Comparison of ENCODE assay signal across 27 cellular contexts in the genomic region with DNA sequence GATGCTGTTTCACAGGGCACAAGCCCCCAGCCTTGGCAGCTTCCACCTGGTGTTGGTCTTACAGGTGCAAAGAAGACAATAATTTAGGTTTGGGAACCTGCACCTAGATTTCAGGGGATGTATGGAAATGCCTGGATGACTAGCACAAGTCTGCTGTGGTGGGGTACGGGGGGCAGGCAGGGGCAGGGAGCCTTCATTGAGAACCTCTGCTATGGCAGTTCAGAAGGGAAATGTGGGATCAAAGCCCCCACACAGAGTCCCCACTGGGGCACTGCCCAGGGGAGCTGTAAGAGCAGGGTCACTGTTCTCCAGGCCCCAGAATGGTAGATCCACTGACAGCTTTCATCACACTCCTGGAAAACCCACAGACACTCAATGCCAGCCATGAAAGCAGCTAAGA.
"Had no signal": no experiment of that assay in that cellular context is flagged by ENCODE, and none has a peak within 500 bp of the region (broad histone marks: within the 10 kb centered on the region; RNA-seq: fewer than 3 reads in every experiment).

No MANE protein-coding gene starts in this region.

- H3K4me3 ChIP-seq: stomach, suprapubic skin, testis, thoracic aorta, thyroid gland, tibial artery, tibial nerve, transverse colon, upper lobe of left lung, upper lobe of right lung, uterus, vagina had no signal

- H3K36me3 ChIP-seq: stomach, suprapubic skin, thoracic aorta, thyroid gland, tibial artery, tibial nerve, transverse colon, upper lobe of left lung, upper lobe of right lung, uterus, vagina had no signal

- DNase-seq: stimulated activated CD4-positive, alpha-beta T cell treated with anti-CD3 and anti-CD28 coated beads, Interleukin-2, amount 100 ng/mL, for 48 hours; stimulated activated CD4-positive, alpha-beta T cell treated with anti-CD3 and anti-CD28 coated beads, Interleukin-4, amount 100 ng/mL, for 1 hour; stimulated activated CD4-positive, alpha-beta T cell treated with anti-CD3 and anti-CD28 coated beads, Interleukin-4, amount 100 ng/mL, for 24 hours; stimulated activated CD4-positive, alpha-beta T cell treated with anti-CD3 and anti-CD28 coated beads, Interleukin-4, amount 100 ng/mL, for 4 hours; stimulated activated CD8-positive, alpha-beta memory T cell treated with anti-CD3 and anti-CD28 coated beads, Interleukin-4, amount 100 ng/mL, for 48 hours; stimulated activated naive B cell treated with anti-CD40 and anti-IgM and Interleukin-4, amounts not matched to agents 10 μg/mL and 1 μg/mL and 100 μg/mL, for 72 hours; stimulated activated naive CD4-positive, alpha-beta T cell; stimulated activated naive CD4-positive, alpha-beta T cell treated with Interleukin-2 at 50 U/mL for 16 hours; stimulated activated naive CD8-positive, alpha-beta T cell treated with anti-CD3 and anti-CD28 coated beads, Interleukin-15, amount 100 ng/mL, for 72 hours; stimulated activated naive CD8-positive, alpha-beta T cell treated with anti-CD3 and anti-CD28 coated beads, Interleukin-15, Interleukin-2, amounts not matched to agents 100 U/mL and 50 U/mL, for 24 hours; stomach; substantia nigra; testis; thyroid gland; tibial artery; transverse colon; trophoblast cell; upper lobe of left lung; upper lobe of right lung; uterus had no signal

- FAIRE-seq: urothelium cell line had no signal

- H3K27ac ChIP-seq: stomach, suprapubic skin, testis, thoracic aorta, thyroid gland, tibial artery, tibial nerve, transverse colon, upper lobe of left lung, upper lobe of right lung, uterus, vagina had no signal

- H3K27me3 ChIP-seq: stomach, suprapubic skin, testis, thyroid gland, tibial artery, tibial nerve, transverse colon, upper lobe of left lung, upper lobe of right lung, uterus, vagina had no signal

- H3K9me3 ChIP-seq: suprapubic skin, testis, thoracic aorta, thyroid gland, tibial artery, tibial nerve, transverse colon, upper lobe of left lung, upper lobe of right lung, uterus, vagina had no signal

- H3K4me1 ChIP-seq: stomach, suprapubic skin, testis, thyroid gland, tibial artery, tibial nerve, transverse colon, upper lobe of left lung, upper lobe of right lung, uterus, vagina had no signal

- ATAC-seq: stimulated activated effector memory CD8-positive, alpha-beta T cell treated with anti-CD3 and anti-CD28 coated beads, Interleukin-12 subunit alpha, Interleukin-12 subunit beta, amount 100 ng/mL, for 72 hours; stimulated activated memory B cell treated with anti-CD40 and anti-IgM and Interleukin-4, amounts not matched to agents 10 μg/mL and 1 μg/mL and 100 μg/mL, for 72 hours; stimulated activated naive B cell treated with anti-CD40 and anti-IgM and Interleukin-4, amounts not matched to agents 10 μg/mL and 1 μg/mL and 100 μg/mL, for 72 hours; stimulated activated naive CD8-positive, alpha-beta T cell treated with anti-CD3 and anti-CD28 coated beads, Interleukin-15, amount 100 ng/mL, for 72 hours; stimulated activated naive CD8-positive, alpha-beta T cell treated with anti-CD3 and anti-CD28 coated beads, Interleukin-15, Interleukin-2, amounts not matched to agents 100 U/mL and 50 U/mL, for 24 hours; upper lobe of right lung had no signal
